Comparison of ENCODE assay signal across 8 cellular contexts in genomic region chr16:56190903-56191806, GRCh38. TPM values are rescaled to one million over a fixed set of nuclear protein-coding genes. Genes with fewer than 3 reads are reported as not detected.
DNase-seq lines count a peak whose midpoint lies in the region; ATAC-seq, FAIRE-seq and TF ChIP-seq lines count a peak whose summit lies in the region.

TSS of gene GNAO1 (plus strand) at chr16:56191489. CDS start at chr16:56192236, 747 bp downstream.

- no TSS peak for BruUV-seq in PC-9 (replicated peaks; lab: Mats Ljungman, UMichigan)

- no peak within 1 kb of the TSS for H3K27ac ChIP-seq in PC-9
- H3K27ac ChIP-seq in neural cell (ENCODE audit: low read length): peak within 1 kb of the TSS; percentile 96
- peak within 1 kb of the TSS; percentile 76 to 85 for H3K27ac ChIP-seq in thoracic aorta

- H3F3A ChIP-seq in PC-9 (ENCODE audit: insufficient read depth, low read depth) (peaks cover 17% of the 10 kb centered on the region; the same call in 1 of the 2 replicates), neural cell (ENCODE audit: insufficient read depth, low read length, poor library complexity, severe bottlenecking) (no peaks in the 10 kb centered on the region)

- H3K9ac ChIP-seq in neural cell (ENCODE audit: low read length): peak within 1 kb of the TSS; percentile 99

- ATAC-seq in HG02981 (IDR thresholded peaks at IDR 0.05; ENCODE audit: unreplicated experiment): peak; percentile 48
- ATAC-seq in thoracic aorta (ENCODE audit: insufficient number of reproducible peaks, low FRiP score, low read depth): peak; percentile 47
- no peak for ATAC-seq in HG02938 (IDR thresholded peaks at IDR 0.05; ENCODE audit: unreplicated experiment)

- POLR2A ChIA-PET in PC-9 (lab: Charles Lee; ENCODE audit: unreplicated experiment): no interaction called here

- no peaks in the 10 kb centered on the region for H3K9me3 ChIP-seq in PC-9 (ENCODE audit: insufficient read depth, low read depth)
- no peaks in the 10 kb centered on the region for H3K9me3 ChIP-seq in neural cell (ENCODE audit: low read length)
- H3K9me3 ChIP-seq in thoracic aorta: no peaks in the 10 kb centered on the region

- peaks cover 19% of the 10 kb centered on the region for H3K4me1 ChIP-seq in PC-9 (replicated peaks; ENCODE audit: insufficient read depth)
- peaks cover 9 to 40% of the 10 kb centered on the region in 2 donors for H3K4me1 ChIP-seq in thoracic aorta (ENCODE audit: control insufficient read depth in 1 of 2, low read depth in 2 of 2)

- H3K4me3 ChIP-seq in PC-9 (peak within 1 kb of the TSS; percentile 93), neural cell (ENCODE audit: low read length) (peak within 1 kb of the TSS; percentile 94), thoracic aorta (peak within 1 kb of the TSS; percentile 85)

- peak within 1 kb of the TSS; percentile 84 for H3K4me2 ChIP-seq in PC-9
- H3K4me2 ChIP-seq in neural cell (ENCODE audit: low read length): peak within 1 kb of the TSS; percentile 60

- H3K36me3 ChIP-seq in PC-9 (ENCODE audit: low read depth) (no peaks in the 10 kb centered on the region), neural cell (ENCODE audit: insufficient read depth, low read length) (no peaks in the 10 kb centered on the region), thoracic aorta (no peaks in the 10 kb centered on the region)

- H3K4me3 Mint-ChIP-seq in activated naive CD4-positive, alpha-beta T cell treated with anti-CD3 and anti-CD28 coated beads, Interleukin-2, amount 10 ng/mL, durations not matched to agents 7 days and 5 days: peak within 1 kb of the TSS; percentile 73

- peak; percentile 46 for TF ChIP-seq EP300 in neural cell (conservative IDR thresholded peaks at IDR 0.05; ENCODE audit: poor library complexity, severe bottlenecking)

- H3K27me3 Mint-ChIP-seq in activated naive CD4-positive, alpha-beta T cell treated with anti-CD3 and anti-CD28 coated beads, Interleukin-2, amount 10 ng/mL, durations not matched to agents 7 days and 5 days: peaks cover 92% of the 10 kb centered on the region

- H2AFZ ChIP-seq in PC-9 (peak within 1 kb of the TSS; percentile 87), neural cell (ENCODE audit: low read depth, low read length) (peak within 1 kb of the TSS; percentile 89)

- H3K9me3 Mint-ChIP-seq in activated naive CD4-positive, alpha-beta T cell treated with anti-CD3 and anti-CD28 coated beads, Interleukin-2, amount 10 ng/mL, durations not matched to agents 7 days and 5 days: no peaks in the 10 kb centered on the region

- peak; percentile 58 for TF ChIP-seq RAD21 in neural cell (conservative IDR thresholded peaks at IDR 0.05)

- H3K4me1 Mint-ChIP-seq in activated naive CD4-positive, alpha-beta T cell treated with anti-CD3 and anti-CD28 coated beads, Interleukin-2, amount 10 ng/mL, durations not matched to agents 7 days and 5 days: peaks cover 37% of the 10 kb centered on the region

- DNase-seq in DMS114 treated with DMSO at 0.1 percent for 48 hours (lab: John Stamatoyannopoulos, UW; ENCODE audit: unreplicated experiment) (peak; percentile 56), PC-9 (peak; percentile 43 to 58), frontal cortex (ENCODE audit: low spot score in 2 of 2) (peak; percentile 88 to 94), thoracic aorta (ENCODE audit: low spot score) (no peak)
- DNase-seq in activated naive CD4-positive, alpha-beta T cell treated with anti-CD3 and anti-CD28 coated beads, Interleukin-2, amount 10 ng/mL, durations not matched to agents 7 days and 5 days: peak; percentile 64

- intact Hi-C loops in PC-9 (cut with micrococcal nuclease; ENCODE audit: unreplicated experiment): no loop called here

- H3K79me2 ChIP-seq in PC-9 (ENCODE audit: low read depth): peaks cover 6% of the 10 kb centered on the region; the same call in 1 of the 2 replicates
- peaks cover 44% of the 10 kb centered on the region for H3K79me2 ChIP-seq in neural cell (replicated peaks; ENCODE audit: insufficient read depth, low read length)

- H3K27ac Mint-ChIP-seq in activated naive CD4-positive, alpha-beta T cell treated with anti-CD3 and anti-CD28 coated beads, Interleukin-2, amount 10 ng/mL, durations not matched to agents 7 days and 5 days: peak within 1 kb of the TSS; percentile 5

- no peaks in the 10 kb centered on the region for H3K9me2 ChIP-seq in PC-9 (ENCODE audit: insufficient read depth)
- no peaks in the 10 kb centered on the region for H3K9me2 ChIP-seq in neural cell (ENCODE audit: insufficient read depth, low read length)

- no peak for FAIRE-seq in frontal cortex (lab: Jason Lieb, UNC)

- CTCF ChIA-PET in PC-9 (lab: Charles Lee): no interaction called here
- CTCF ChIA-PET in activated naive CD4-positive, alpha-beta T cell treated with anti-CD3 and anti-CD28 coated beads, Interleukin-2, amount 10 ng/mL, durations not matched to agents 7 days and 5 days (lab: Charles Lee): interaction anchor here (1.0 to 1.1 kb wide), 2 partner anchors 10 to 11 kb away, joined by 3 to 4 read pairs; no protein-coding TSS in a partner anchor

- H3K36me3 Mint-ChIP-seq in activated naive CD4-positive, alpha-beta T cell treated with anti-CD3 and anti-CD28 coated beads, Interleukin-2, amount 10 ng/mL, durations not matched to agents 7 days and 5 days: peaks cover 2% of the 10 kb centered on the region

- H3K27me3 ChIP-seq in PC-9 (ENCODE audit: insufficient read depth, low read depth): peaks cover 6% of the 10 kb centered on the region; the same call in 1 of the 2 replicates
- H3K27me3 ChIP-seq in neural cell (ENCODE audit: insufficient read depth, low read depth, low read length): peaks cover 12% of the 10 kb centered on the region
- no peaks in the 10 kb centered on the region for H3K27me3 ChIP-seq in thoracic aorta (replicated peaks; ENCODE audit: insufficient read depth)

- H4K20me1 ChIP-seq in PC-9 (ENCODE audit: insufficient read depth) (no peaks in the 10 kb centered on the region), neural cell (ENCODE audit: insufficient read depth) (no peaks in the 10 kb centered on the region)

- no peak for TF ChIP-seq CTCF in PC-9 (conservative IDR thresholded peaks at IDR 0.05)
- TF ChIP-seq CTCF in neural cell (IDR thresholded peaks at IDR 0.05; ENCODE audit: poor library complexity, severe bottlenecking): no peak
- TF ChIP-seq CTCF in thoracic aorta (IDR thresholded peaks at IDR 0.05): no peak

TF ChIP-seq in neural cell, 6 proteins besides CTCF, POLR2A, EP300 and RAD21:
- TF ChIP-seq MXI1 (conservative IDR thresholded peaks at IDR 0.05; ENCODE audit: poor library complexity, severe bottlenecking): peak; percentile 80
- TF ChIP-seq REST (IDR thresholded peaks at IDR 0.05; ENCODE audit: borderline replicate concordance): peak; percentile 70
- TF ChIP-seq EZH2 (IDR thresholded peaks at IDR 0.05; ENCODE audit: borderline replicate concordance, insufficient read depth, low read length, poor library complexity, severe bottlenecking): no peak
- peak; percentile 40 for TF ChIP-seq SMC3 (conservative IDR thresholded peaks at IDR 0.05; ENCODE audit: poor library complexity)
- TF ChIP-seq POLR2AphosphoS5 (IDR thresholded peaks at IDR 0.05): peak; percentile 91
- TF ChIP-seq TAF1 (IDR thresholded peaks at IDR 0.05; ENCODE audit: low read depth): no peak

RNA-seq across cellular contexts. Expression of gene GNAO1, which starts in this region (rescaled TPM):
- 2.8 and 3.9 TPM in 2 replicates for total RNA-seq in PC-9 (2021)
- 54.2 TPM for total RNA-seq in frontal cortex
- polyA plus RNA-seq in neural cell: 31.5 and 39.3 TPM in 2 replicates
- polyA minus RNA-seq in neural cell: 77.7 and 102 TPM in 2 replicates
- total RNA-seq in thoracic aorta: 1 to 10 TPM; 2.0 to 4.5 TPM

Comparison
In these comparisons a context has a peak if more than half of its experiments do, and no peak if none do; other contexts are left out.
1. RNA of gene GNAO1 (total RNA-seq): 54.2 TPM in frontal cortex (single experiment); 2.0 to 4.5 TPM in thoracic aorta and 2.8 to 3.9 TPM in PC-9; every median in the first group is over 10 times any median in the second.
2. Peak in every context shown above with its lines, with median percentiles within 50 percentile points of each other: H3K4me3 ChIP-seq.